ENCODE assay signal across 8 cellular contexts in genomic region chr3:150763841-150764483, GRCh38. TPM values are rescaled to one million over a fixed set of nuclear protein-coding genes. Genes with fewer than 3 reads are reported as not detected.
A peak's percentile ranks its signal among the peaks of the same experiment; 100 is the strongest.
DNase-seq lines count a peak whose midpoint lies in the region; ATAC-seq lines count a peak whose summit lies in the region.

No MANE protein-coding gene starts in this region.

- H3K9me3 Mint-ChIP-seq in activated naive CD8-positive, alpha-beta T cell (ENCODE audit: low read depth) = no peaks in the 10 kb centered on the region

- H3K4me1 Mint-ChIP-seq in activated naive CD8-positive, alpha-beta T cell (ENCODE audit: low read depth) = peaks cover 52% of the 10 kb centered on the region

- H3K4me3 Mint-ChIP-seq in activated naive CD8-positive, alpha-beta T cell = peak overlapping the region; percentile 99

- H3K4me1 ChIP-seq in BLaER1 (peaks cover 38% of the 10 kb centered on the region), neuron (ENCODE audit: insufficient read depth, low read length) (peaks cover 20% of the 10 kb centered on the region)

- peak overlapping the region; percentile 85 for H3K4me2 ChIP-seq in BLaER1

- H3K9me3 ChIP-seq in BLaER1 = no peaks in the 10 kb centered on the region
- H3K9me3 ChIP-seq in neuron (ENCODE audit: low read length) = no peaks in the 10 kb centered on the region

- ATAC-seq in GM18861 (IDR thresholded peaks at IDR 0.05; ENCODE audit: unreplicated experiment) = peak; percentile 19
- peak; percentile 8 for ATAC-seq in HG03342 (IDR thresholded peaks at IDR 0.05; ENCODE audit: unreplicated experiment)

- H3K36me3 ChIP-seq in BLaER1 = peaks cover 8% of the 10 kb centered on the region
- peaks cover 5% of the 10 kb centered on the region for H3K36me3 ChIP-seq in neuron (ENCODE audit: insufficient read depth, low read length)

- peak overlapping the region; percentile 98 for H3K4me3 ChIP-seq in BLaER1
- peak overlapping the region; percentile 95 for H3K4me3 ChIP-seq in neuron (ENCODE audit: low read length)

- H3K27me3 ChIP-seq in BLaER1 = no peaks in the 10 kb centered on the region
- H3K27me3 ChIP-seq in neuron (ENCODE audit: insufficient read depth, low read length) = no peaks in the 10 kb centered on the region

- H3K27me3 Mint-ChIP-seq in activated naive CD8-positive, alpha-beta T cell = no peaks in the 10 kb centered on the region

- peaks cover 13% of the 10 kb centered on the region for H3K36me3 Mint-ChIP-seq in activated naive CD8-positive, alpha-beta T cell

- DNase-seq in NOMO-1 treated with DMSO at 0.1 percent for 48 hours (lab: John Stamatoyannopoulos, UW; ENCODE audit: unreplicated experiment) = peak; percentile 76
- DNase-seq in glomerular endothelial cell (ENCODE audit: extremely low read depth, low read depth, low spot score) = peak; percentile 9
- DNase-seq in cortex of kidney (lab: John Stamatoyannopoulos, UW) = no peak

- H3K9ac ChIP-seq in BLaER1 = peak overlapping the region; percentile 97

- peaks cover 38% of the 10 kb centered on the region for H4K20me1 ChIP-seq in BLaER1

- peak overlapping the region; percentile 100 for H3K27ac Mint-ChIP-seq in activated naive CD8-positive, alpha-beta T cell

- peak overlapping the region; percentile 87 for H2AFZ ChIP-seq in neuron (ENCODE audit: low read depth, low read length)

- H3K27ac ChIP-seq in BLaER1 = peak overlapping the region; percentile 97

RNA-seq across cellular contexts. Expression of gene SIAH2, which starts 1.0 kb away (rescaled TPM):
- 23.7 and 34.0 TPM in 2 replicates for total RNA-seq in glomerular endothelial cell
